19 cellular contexts compared by ENCODE assay signal in genomic region chr5:177387405-177387804, GRCh38. TPM values are rescaled to one million over a fixed set of nuclear protein-coding genes. Genes with fewer than 3 reads are reported as not detected.
DNase-seq lines count a peak whose midpoint lies in the region; ATAC-seq, FAIRE-seq and TF ChIP-seq lines count a peak whose summit lies in the region.
"Had no signal": no experiment of that assay in that cellular context is flagged by ENCODE, and none has a peak within 500 bp of the region (broad histone marks: within the 10 kb centered on the region; RNA-seq: fewer than 3 reads in every experiment).

No MANE protein-coding gene starts in this region.

- peaks cover 23% of the 10 kb centered on the region for H3K4me1 Mint-ChIP-seq in GM23338

- no peaks in the 10 kb centered on the region for H4K20me1 ChIP-seq in GM23338 (replicated peaks; ENCODE audit: insufficient read depth)
- H4K20me1 ChIP-seq in K562 (replicated peaks; ENCODE audit: control insufficient read depth, insufficient read depth, low read length), result no peaks in the 10 kb centered on the region

- H2AK5ac ChIP-seq in neuronal stem cell (ENCODE audit: low read depth, low read length), result peak overlapping the region; percentile 53

- no peak for TF ChIP-seq EP300 in K562 (IDR thresholded peaks at IDR 0.05; ENCODE audit: low read length)

- no peak for TF ChIP-seq CTCF in GM23338 (conservative IDR thresholded peaks at IDR 0.05; ENCODE audit: low read depth in 2 of 2)
- TF ChIP-seq CTCF in K562 (IDR thresholded peaks at IDR 0.05 in 2 of 3, conservative IDR thresholded peaks at IDR 0.05 in 1 of 3; ENCODE audit: insufficient read depth in 2 of 3, low read depth in 1 of 3, low read length in 3 of 3), result no peak
- TF ChIP-seq CTCF in vagina (IDR thresholded peaks at IDR 0.05), result no peak

- BruUV-seq in K562 (replicated peaks; lab: Mats Ljungman, UMichigan), result no TSS peak

- H3K4me1 ChIP-seq in GM23338 (ENCODE audit: insufficient read depth), result no peaks in the 10 kb centered on the region
- peaks cover 7 to 21% of the 10 kb centered on the region in 2 experiments; a peak in 3 of 5 replicates for H3K4me1 ChIP-seq in K562 (replicated peaks in 1 of 2; ENCODE audit: control insufficient read depth in 2 of 2, insufficient read depth in 2 of 2, low read length in 2 of 2)
- peaks cover 2 to 14% of the 10 kb centered on the region in 2 donors for H3K4me1 ChIP-seq in neuronal stem cell (ENCODE audit: control insufficient read depth in 2 of 2, insufficient read depth in 1 of 2, low read depth in 1 of 2, low read length in 2 of 2)
- peaks cover 46% of the 10 kb centered on the region for H3K4me1 ChIP-seq in vagina

- H3K14ac ChIP-seq in neuronal stem cell (ENCODE audit: low read length), result no peak overlapping the region

- no peak overlapping the region for H4K91ac ChIP-seq in neuronal stem cell (ENCODE audit: low read depth, low read length, poor library complexity)

- DNase-seq in COLO668 (lab: John Stamatoyannopoulos, UW; ENCODE audit: unreplicated experiment), result peak; percentile 25
- no peak for DNase-seq in GM23338 (ENCODE audit: low spot score)
- DNase-seq in K562 (ENCODE audit: extremely low read depth in 1 of 4, low spot score in 3 of 4), result no peak
- DNase-seq in neuronal stem cell (ENCODE audit: low spot score), result no peak
- no peak for DNase-seq in vagina (ENCODE audit: extremely low spot score in 2 of 2)
- DNase-seq in NCI-H1436 treated with DMSO at 0.1 percent for 48 hours (lab: John Stamatoyannopoulos, UW), result no peak
- DNase-seq: H9, HFFc6, IMR-90, NCI-H1694 treated with DMSO at 0.1 percent for 48 hours, NCI-H2081 treated with DMSO at 0.1 percent for 48 hours, NCI-H2171 treated with DMSO at 0.1 percent for 48 hours, PC-9, RPMI8226, SIG-M5, SK-N-SH had no signal

- H2AFZ ChIP-seq in GM23338 (no peak overlapping the region), K562 (ENCODE audit: low read depth, low read length) (no peak overlapping the region), neuronal stem cell (ENCODE audit: low read length) (no peak overlapping the region)
- H2AFZ ChIP-seq: PC-9 had no signal

- H3K36me3 Mint-ChIP-seq in GM23338 (ENCODE audit: low read depth), result no peaks in the 10 kb centered on the region; the same call in 2 of the 3 replicates

- H3K9me1 ChIP-seq in K562 (ENCODE audit: control insufficient read depth, insufficient read depth, low read length), result no peaks in the 10 kb centered on the region

- H3K79me1 ChIP-seq in neuronal stem cell (ENCODE audit: low read depth, low read length), result no peaks in the 10 kb centered on the region

- H3F3A ChIP-seq in GM23338 (replicated peaks; ENCODE audit: low read depth), result 0 out of 2 replicates have a peak, but pooled peaks cover 8% of the 10 kb centered on the region

- no peak overlapping the region for H2BK12ac ChIP-seq in neuronal stem cell (ENCODE audit: low read length)

- H2BK5ac ChIP-seq in neuronal stem cell (ENCODE audit: low read length), result no peak overlapping the region

- no peak overlapping the region for H2BK120ac ChIP-seq in neuronal stem cell (ENCODE audit: low read depth, low read length)

- H4K8ac ChIP-seq in neuronal stem cell (ENCODE audit: low read depth, low read length), result no peak overlapping the region

- no peak overlapping the region for H3K18ac ChIP-seq in neuronal stem cell (ENCODE audit: low read length)

- no peaks in the 10 kb centered on the region for H3K79me2 ChIP-seq in GM23338 (replicated peaks; ENCODE audit: insufficient read depth)
- no peaks in the 10 kb centered on the region for H3K79me2 ChIP-seq in K562 (ENCODE audit: control insufficient read depth, insufficient read depth, low read length)

- POLR2A ChIA-PET in K562 (lab: Yijun Ruan, JAX), result interaction anchor here (0.6 to 0.7 kb wide), 3 partner anchors 9 to 19 kb away, joined by 3 to 4 read pairs (median 3); no protein-coding TSS in a partner anchor

- H3K23ac ChIP-seq in neuronal stem cell (ENCODE audit: low read depth, low read length, poor library complexity), result peak overlapping the region; percentile 44

- H3K9me3 ChIP-seq in K562 (replicated peaks; ENCODE audit: control insufficient read depth, insufficient read depth, low read depth, low read length) (no peaks in the 10 kb centered on the region), neuronal stem cell (replicated peaks in 1 of 2; ENCODE audit: control insufficient read depth in 2 of 2, insufficient read depth in 1 of 2, low read depth in 1 of 2, low read length in 2 of 2) (no peaks in the 10 kb centered on the region), vagina (no peaks in the 10 kb centered on the region)
- H3K9me3 ChIP-seq: SK-N-SH had no signal

- 0 out of 2 replicates have a peak overlapping the region, but pooled peaks have one; percentile 69 for H3K27ac Mint-ChIP-seq in GM23338
- H3K27ac Mint-ChIP-seq: H9, HFFc6 had no signal

- H3K4me3 ChIP-seq in GM23338, result no peak overlapping the region
- no peak overlapping the region for H3K4me3 ChIP-seq in K562
- H3K4me3 ChIP-seq in neuronal stem cell (ENCODE audit: low read length in 2 of 2), result no peak overlapping the region
- H3K4me3 ChIP-seq in vagina, result no peak overlapping the region
- H3K4me3 ChIP-seq: PC-9 had no signal

- peaks cover 29% of the 10 kb centered on the region for H3K27me3 Mint-ChIP-seq in GM23338 (ENCODE audit: insufficient read depth, low read depth, poor library complexity)

- peak overlapping the region; percentile 24 for H2BK15ac ChIP-seq in neuronal stem cell (ENCODE audit: low read length)

- H3K36me3 ChIP-seq in GM23338 (ENCODE audit: insufficient read depth) (no peaks in the 10 kb centered on the region), K562 (ENCODE audit: control insufficient read depth, insufficient read depth, low read length) (no peaks in the 10 kb centered on the region), neuronal stem cell (replicated peaks in 1 of 2; ENCODE audit: control insufficient read depth in 2 of 2, insufficient read depth in 2 of 2, low read length in 2 of 2) (no peaks in the 10 kb centered on the region), vagina (no peaks in the 10 kb centered on the region)

- FAIRE-seq in K562 (lab: Jason Lieb, UNC), result no peak

- H3K27ac ChIP-seq in GM23338 (ENCODE audit: low read depth) (no peak overlapping the region), K562 (ENCODE audit: extremely low read depth, low read depth, low read length) (no peak overlapping the region), neuronal stem cell (replicated peaks; ENCODE audit: low read length) (no peak overlapping the region), vagina (no peak overlapping the region)

- no peak for TF ChIP-seq RAD21 in K562 (CRISPR knock-in tag; conservative IDR thresholded peaks at IDR 0.05 in 1 of 2, IDR thresholded peaks at IDR 0.05 in 1 of 2)

- TF ChIP-seq POLR2A in K562 (conservative IDR thresholded peaks at IDR 0.05), result no peak
- no peak for TF ChIP-seq POLR2A in vagina (IDR thresholded peaks at IDR 0.05)

- H3K4me3 Mint-ChIP-seq in GM23338, result no peak overlapping the region
- H3K4me3 Mint-ChIP-seq: H9, HFFc6 had no signal

- H3K9me2 ChIP-seq in GM23338 (ENCODE audit: insufficient read depth), result no peaks in the 10 kb centered on the region
- H3K9me2 ChIP-seq: SK-N-SH had no signal

- intact Hi-C loops in K562 (cut with micrococcal nuclease), result no loop called here
- intact Hi-C loops in vagina (cut with DNase I), result no loop called here

- in situ Hi-C loops in K562 (cut with MboI), result no loop called here

- H3K4me2 ChIP-seq in GM23338 (no peak overlapping the region), K562 (ENCODE audit: insufficient read depth, low read length) (no peak overlapping the region), neuronal stem cell (ENCODE audit: insufficient read depth, low read length, poor library complexity, severe bottlenecking) (no peak overlapping the region)
- H3K4me2 ChIP-seq: SK-N-SH had no signal

- CTCF ChIA-PET in K562 (lab: Yijun Ruan, JAX; ENCODE audit: low intra/inter-chr PET ratio), result no interaction called here

- H3K4ac ChIP-seq in neuronal stem cell (ENCODE audit: low read length), result no peak overlapping the region

- H3K27me3 ChIP-seq in GM23338 (ENCODE audit: insufficient read depth), result peaks cover 18% of the 10 kb centered on the region; the same call in 1 of the 2 replicates
- H3K27me3 ChIP-seq in K562 (ENCODE audit: control insufficient read depth in 2 of 2, insufficient read depth in 2 of 2, low read length in 2 of 2), result peaks cover 0 to 12% of the 10 kb centered on the region in 2 experiments; a peak in 2 of 5 replicates
- H3K27me3 ChIP-seq in neuronal stem cell (ENCODE audit: control insufficient read depth in 3 of 3, insufficient read depth in 3 of 3, low read depth in 1 of 3, low read length in 3 of 3), result peaks cover 0 to 63% (median 2%) of the 10 kb centered on the region in 3 experiments
- H3K27me3 ChIP-seq in vagina, result no peaks in the 10 kb centered on the region

- ATAC-seq in GM23338, result no peak
- no peak for ATAC-seq in K562
- ATAC-seq in HG02970 (IDR thresholded peaks at IDR 0.05; ENCODE audit: low FRiP score, unreplicated experiment), result no peak

- H3K9me3 Mint-ChIP-seq in GM23338, result no peaks in the 10 kb centered on the region
- H3K9me3 Mint-ChIP-seq: H9, HFFc6 had no signal

- whole genome bisulfite sequencing in K562 (ENCODE audit: insufficient coverage, low coverage, missing lambda C conversion rate), result 30% methylated on average over 14 of the region's 14 CpGs
- WGBS in neuronal stem cell (ENCODE audit: extremely low coverage in 2 of 2, insufficient read length in 2 of 2, insufficient replicate concordance in 1 of 2), 2 donors, result no CpG with 5 or more reads among the region's 14 CpGs

- H3K9ac ChIP-seq in K562 (ENCODE audit: insufficient read depth in 1 of 2, low read depth in 2 of 2, low read length in 2 of 2) (no peak overlapping the region; a peak in 1 of 4 replicates), neuronal stem cell (ENCODE audit: low read depth, low read length, poor library complexity) (peak overlapping the region; percentile 65)
- H3K9ac ChIP-seq: SK-N-SH had no signal

RNA-seq across cellular contexts. Expression of gene SLC34A1, which starts 3.2 kb away (rescaled TPM):
- total RNA-seq in GM23338 (2014; rRNA removed; shearing (Covaris generic)), result 0.31 TPM in 1 of 2 replicates, not detected in the other
- polyA plus RNA-seq in GM23338 (2016; fragmentation: Nextera tagmentation; extraction: Ambion mirVana) (not detected in 2 replicates), K562 (2011; rRNA removed) (not detected in 2 replicates), K562 (2014; fragmentation: Illumina TruSeq; extraction: Trizol) (not detected in 2 replicates), K562 (2014; fragmentation: Nextera tagmentation; extraction: Ambion mirVana) (not detected), K562 (2014; rRNA removed) (not detected in 2 replicates)
- 0.09 TPM in 1 of 2 replicates, not detected in the other for total RNA-seq in K562 (2011; cell fraction: chromatin; rRNA removed; ENCODE audit: low replicate concordance)
- not detected in 2 replicates for total RNA-seq in K562 (2011; cell fraction: nucleolus; rRNA removed)
- total RNA-seq in K562 (2011; cell fraction: nucleoplasm; rRNA removed), result not detected in 2 replicates
- total RNA-seq in K562 (2014; rRNA removed) (not detected in 2 replicates), K562 (2014; rRNA removed; fragmentation: Illumina TruSeq; extraction: Trizol) (not detected in 2 replicates), K562 (2015; rRNA removed; fragmentation: Illumina TruSeq; extraction: Trizol) (not detected in 2 replicates), K562 (2021) (not detected in 2 replicates), vagina (not detected)
- not detected in 2 replicates for polyA plus RNA-seq in K562 (2011; cell fraction: cytosol; rRNA removed)
- not detected in 2 replicates for polyA plus RNA-seq in K562 (2011; cell fraction: nucleus; rRNA removed)
- polyA plus RNA-seq in K562 (2012), result not detected in 2 replicates
- polyA minus RNA-seq in K562 (2011; rRNA and poly(A)+ RNA removed), result not detected in 2 replicates
- not detected in 2 replicates for polyA minus RNA-seq in K562 (2011; cell fraction: cytosol; rRNA and poly(A)+ RNA removed)
- polyA minus RNA-seq in K562 (2011; cell fraction: nucleus; rRNA and poly(A)+ RNA removed), result not detected in 2 replicates
- not detected for polyA plus RNA-seq in neuronal stem cell (2013, experiment 1 of 2)
- not detected for polyA plus RNA-seq in neuronal stem cell (2013, experiment 2 of 2)
- total RNA-seq: H9, HFFc6, IMR-90 had no signal
- polyA plus RNA-seq: BJ, IMR-90 had no signal

RNA-seq across cellular contexts. Expression of gene PFN3, which starts 13.1 kb away (rescaled TPM):
- 1.9 TPM in 1 of 2 replicates, not detected in the other for total RNA-seq in GM23338 (2014; rRNA removed; shearing (Covaris generic))
- polyA plus RNA-seq in GM23338 (2016; fragmentation: Nextera tagmentation; extraction: Ambion mirVana) (2.0 and 3.1 TPM in 2 replicates), K562 (2011; rRNA removed) (not detected in 2 replicates), K562 (2014; fragmentation: Illumina TruSeq; extraction: Trizol) (not detected in 2 replicates), K562 (2014; fragmentation: Nextera tagmentation; extraction: Ambion mirVana) (not detected), K562 (2014; rRNA removed) (not detected in 2 replicates)
- not detected in 2 replicates for total RNA-seq in K562 (2011; cell fraction: chromatin; rRNA removed; ENCODE audit: low replicate concordance)
- not detected in 2 replicates for total RNA-seq in K562 (2011; cell fraction: nucleolus; rRNA removed)
- total RNA-seq in K562 (2011; cell fraction: nucleoplasm; rRNA removed), result not detected in 2 replicates
- total RNA-seq in K562 (2014; rRNA removed) (not detected in 2 replicates), K562 (2014; rRNA removed; fragmentation: Illumina TruSeq; extraction: Trizol) (not detected in 2 replicates), K562 (2015; rRNA removed; fragmentation: Illumina TruSeq; extraction: Trizol) (not detected in 2 replicates), K562 (2021) (not detected in 2 replicates), vagina (not detected)
- polyA plus RNA-seq in K562 (2011; cell fraction: cytosol; rRNA removed), result not detected in 2 replicates
- polyA plus RNA-seq in K562 (2011; cell fraction: nucleus; rRNA removed), result not detected in 2 replicates
- polyA plus RNA-seq in K562 (2012), result not detected in 2 replicates
- polyA minus RNA-seq in K562 (2011; rRNA and poly(A)+ RNA removed), result not detected in 2 replicates
- not detected in 2 replicates for polyA minus RNA-seq in K562 (2011; cell fraction: cytosol; rRNA and poly(A)+ RNA removed)
- 0.67 TPM in 1 of 2 replicates, not detected in the other for polyA minus RNA-seq in K562 (2011; cell fraction: nucleus; rRNA and poly(A)+ RNA removed)
- polyA plus RNA-seq in neuronal stem cell (2013, experiment 1 of 2), result not detected
- not detected for polyA plus RNA-seq in neuronal stem cell (2013, experiment 2 of 2)
- total RNA-seq: H9, HFFc6, HT1080, IMR-90, PC-9 had no signal
- polyA plus RNA-seq: BJ, IMR-90, SK-N-SH had no signal

RNA-seq across cellular contexts. Expression of gene F12, which starts 22.0 kb away (rescaled TPM):
- total RNA-seq in GM23338 (2014; rRNA removed; shearing (Covaris generic)), result 2.6 and 2.9 TPM in 2 replicates
- polyA plus RNA-seq in GM23338 (2016; fragmentation: Nextera tagmentation; extraction: Ambion mirVana) (8.0 and 8.1 TPM in 2 replicates), K562 (2011; rRNA removed) (6.1 and 9.7 TPM in 2 replicates), K562 (2014; fragmentation: Illumina TruSeq; extraction: Trizol) (0.59 and 2.7 TPM in 2 replicates), K562 (2014; fragmentation: Nextera tagmentation; extraction: Ambion mirVana) (1 to 10 TPM in 1 of 2 experiments, under 1 TPM in 1; 0.91 to 1.3 TPM), K562 (2014; rRNA removed) (14.3 and 14.9 TPM in 2 replicates)
- total RNA-seq in K562 (2011; cell fraction: chromatin; rRNA removed; ENCODE audit: low replicate concordance), result 2.4 and 7.8 TPM in 2 replicates
- 12.2 and 13.2 TPM in 2 replicates for total RNA-seq in K562 (2011; cell fraction: nucleolus; rRNA removed)
- total RNA-seq in K562 (2011; cell fraction: nucleoplasm; rRNA removed), result 5.8 and 6.0 TPM in 2 replicates
- total RNA-seq in K562 (2014; rRNA removed) (13.8 and 23.9 TPM in 2 replicates), K562 (2014; rRNA removed; fragmentation: Illumina TruSeq; extraction: Trizol) (0.80 and 1.1 TPM in 2 replicates), K562 (2015; rRNA removed; fragmentation: Illumina TruSeq; extraction: Trizol) (3.6 and 4.7 TPM in 2 replicates), K562 (2021) (18.3 and 22.6 TPM in 2 replicates), vagina (5.2 TPM)
- 11.4 and 33.1 TPM in 2 replicates for polyA plus RNA-seq in K562 (2011; cell fraction: cytosol; rRNA removed)
- 19.4 and 31.1 TPM in 2 replicates for polyA plus RNA-seq in K562 (2011; cell fraction: nucleus; rRNA removed)
- polyA plus RNA-seq in K562 (2012), result 15.5 and 16.0 TPM in 2 replicates
- 0.63 and 1.6 TPM in 2 replicates for polyA minus RNA-seq in K562 (2011; rRNA and poly(A)+ RNA removed)
- 8.3 and 17.7 TPM in 2 replicates for polyA minus RNA-seq in K562 (2011; cell fraction: cytosol; rRNA and poly(A)+ RNA removed)
- 3.9 and 6.0 TPM in 2 replicates for polyA minus RNA-seq in K562 (2011; cell fraction: nucleus; rRNA and poly(A)+ RNA removed)
- 2.1 TPM for polyA plus RNA-seq in neuronal stem cell (2013, experiment 1 of 2)
- polyA plus RNA-seq in neuronal stem cell (2013, experiment 2 of 2), result 2.5 TPM

RNA-seq across cellular contexts. Expression of gene RGS14, which starts 29.7 kb away (rescaled TPM):
- 37.9 and 39.3 TPM in 2 replicates for total RNA-seq in GM23338 (2014; rRNA removed; shearing (Covaris generic))
- polyA plus RNA-seq in GM23338 (2016; fragmentation: Nextera tagmentation; extraction: Ambion mirVana), result 23.5 and 24.8 TPM in 2 replicates
- total RNA-seq in K562 (2011; cell fraction: chromatin; rRNA removed; ENCODE audit: low replicate concordance), result 35.8 and 98.9 TPM in 2 replicates
- total RNA-seq in K562 (2011; cell fraction: nucleolus; rRNA removed), result 87.6 and 104 TPM in 2 replicates
- 52.4 and 57.0 TPM in 2 replicates for total RNA-seq in K562 (2011; cell fraction: nucleoplasm; rRNA removed)
- total RNA-seq in K562 (2014; rRNA removed), result 63.1 and 86.1 TPM in 2 replicates
- 6.3 and 10.5 TPM in 2 replicates for total RNA-seq in K562 (2014; rRNA removed; fragmentation: Illumina TruSeq; extraction: Trizol)
- 34.5 and 38.8 TPM in 2 replicates for total RNA-seq in K562 (2015; rRNA removed; fragmentation: Illumina TruSeq; extraction: Trizol)
- 50.3 and 55.4 TPM in 2 replicates for total RNA-seq in K562 (2021)
- 21.2 and 40.8 TPM in 2 replicates for polyA plus RNA-seq in K562 (2011; rRNA removed)
- 54.2 and 98.9 TPM in 2 replicates for polyA plus RNA-seq in K562 (2011; cell fraction: cytosol; rRNA removed)
- 174 and 232 TPM in 2 replicates for polyA plus RNA-seq in K562 (2011; cell fraction: nucleus; rRNA removed)
- 40.9 and 53.0 TPM in 2 replicates for polyA plus RNA-seq in K562 (2012)
- polyA plus RNA-seq in K562 (2014; fragmentation: Illumina TruSeq; extraction: Trizol), result 42.0 and 46.3 TPM in 2 replicates
- 1 to 10 TPM in 1 of 2 experiments, under 1 TPM in 1; 0.28 to 1.3 TPM for polyA plus RNA-seq in K562 (2014; fragmentation: Nextera tagmentation; extraction: Ambion mirVana)
- 75.9 and 101 TPM in 2 replicates for polyA plus RNA-seq in K562 (2014; rRNA removed)
- polyA minus RNA-seq in K562 (2011; rRNA and poly(A)+ RNA removed), result 11.5 and 13.6 TPM in 2 replicates
- 20.3 and 24.8 TPM in 2 replicates for polyA minus RNA-seq in K562 (2011; cell fraction: cytosol; rRNA and poly(A)+ RNA removed)
- polyA minus RNA-seq in K562 (2011; cell fraction: nucleus; rRNA and poly(A)+ RNA removed), result 49.7 and 64.5 TPM in 2 replicates
- 26.4 TPM for polyA plus RNA-seq in neuronal stem cell (2013, experiment 1 of 2)
- 20.9 TPM for polyA plus RNA-seq in neuronal stem cell (2013, experiment 2 of 2)
- total RNA-seq in vagina, result 49.1 TPM

RNA-seq across cellular contexts. Expression of gene LMAN2, which starts 35.9 kb away (rescaled TPM):
- total RNA-seq in GM23338 (2014; rRNA removed; shearing (Covaris generic)), result 220 and 227 TPM in 2 replicates
- polyA plus RNA-seq in GM23338 (2016; fragmentation: Nextera tagmentation; extraction: Ambion mirVana) (145 and 153 TPM in 2 replicates), K562 (2011; rRNA removed) (119 and 150 TPM in 2 replicates), K562 (2014; fragmentation: Illumina TruSeq; extraction: Trizol) (241 and 254 TPM in 2 replicates), K562 (2014; fragmentation: Nextera tagmentation; extraction: Ambion mirVana) (1 to 10 TPM; 2.7 to 8.5 TPM), K562 (2014; rRNA removed) (196 and 235 TPM in 2 replicates)
- total RNA-seq in K562 (2011; cell fraction: chromatin; rRNA removed; ENCODE audit: low replicate concordance), result 108 and 260 TPM in 2 replicates
- total RNA-seq in K562 (2011; cell fraction: nucleolus; rRNA removed), result 422 and 429 TPM in 2 replicates
- total RNA-seq in K562 (2011; cell fraction: nucleoplasm; rRNA removed), result 240 and 283 TPM in 2 replicates
- total RNA-seq in K562 (2014; rRNA removed) (200 and 216 TPM in 2 replicates), K562 (2014; rRNA removed; fragmentation: Illumina TruSeq; extraction: Trizol) (69.3 and 110 TPM in 2 replicates), K562 (2015; rRNA removed; fragmentation: Illumina TruSeq; extraction: Trizol) (179 and 196 TPM in 2 replicates), K562 (2021) (130 and 136 TPM in 2 replicates), vagina (166 TPM)
- 299 and 407 TPM in 2 replicates for polyA plus RNA-seq in K562 (2011; cell fraction: cytosol; rRNA removed)
- 207 and 224 TPM in 2 replicates for polyA plus RNA-seq in K562 (2011; cell fraction: nucleus; rRNA removed)
- polyA plus RNA-seq in K562 (2012), result 176 and 216 TPM in 2 replicates
- polyA minus RNA-seq in K562 (2011; rRNA and poly(A)+ RNA removed), result 113 and 151 TPM in 2 replicates
- polyA minus RNA-seq in K562 (2011; cell fraction: cytosol; rRNA and poly(A)+ RNA removed), result 150 and 163 TPM in 2 replicates
- 76.1 and 108 TPM in 2 replicates for polyA minus RNA-seq in K562 (2011; cell fraction: nucleus; rRNA and poly(A)+ RNA removed)
- polyA plus RNA-seq in neuronal stem cell (2013, experiment 1 of 2), result 131 TPM
- polyA plus RNA-seq in neuronal stem cell (2013, experiment 2 of 2), result 132 TPM
